In genomic region chr4:10160280-10160856, GRCh38 we compare ENCODE assay signal across 1 cellular context.
TF ChIP-seq lines count a peak whose summit lies in the region.

No MANE protein-coding gene starts in this region.

TF ChIP-seq in K562, 482 proteins besides CTCF, POLR2A, EP300 and RAD21 (continued from another document and continues in another):
- TF ChIP-seq ZNF592 (IDR thresholded peaks at IDR 0.05) (peak; percentile 86), ARID3B (CRISPR knock-in tag; IDR thresholded peaks at IDR 0.05; ENCODE audit: borderline replicate concordance) (no peak), MYNN (IDR thresholded peaks at IDR 0.05) (no peak), MYNN (CRISPR knock-in tag; IDR thresholded peaks at IDR 0.05) (no peak), CC2D1A (IDR thresholded peaks at IDR 0.05) (no peak), CEBPG (CRISPR knock-in tag; IDR thresholded peaks at IDR 0.05) (no peak), CEBPG (tag; conservative IDR thresholded peaks at IDR 0.05 in 1 of 2, IDR thresholded peaks at IDR 0.05 in 1 of 2) (no peak), ZKSCAN3 (CRISPR knock-in tag; IDR thresholded peaks at IDR 0.05) (no peak), WHSC1 (IDR thresholded peaks at IDR 0.05; ENCODE audit: low read length) (no peak), ATF6 (CRISPR knock-in tag; IDR thresholded peaks at IDR 0.05) (no peak), PHF21A (IDR thresholded peaks at IDR 0.05; ENCODE audit: borderline replicate concordance, low read depth) (no peak), STAT5B (CRISPR knock-in tag; IDR thresholded peaks at IDR 0.05) (no peak), CTCFL (IDR thresholded peaks at IDR 0.05; ENCODE audit: borderline replicate concordance, insufficient read depth, low read depth, low read length, poor library complexity, severe bottlenecking) (no peak), SIN3A (IDR thresholded peaks at IDR 0.05; ENCODE audit: borderline replicate concordance in 2 of 2, control insufficient read depth in 1 of 2, low read depth in 2 of 2, low read length in 2 of 2) (no peak), L3MBTL2 (IDR thresholded peaks at IDR 0.05) (peak; percentile 54), MGA (IDR thresholded peaks at IDR 0.05) (peak; percentile 48; the same call in 1 of the 2 replicates), ELK1 (CRISPR knock-in tag; IDR thresholded peaks at IDR 0.05) (no peak), ZBTB49 (CRISPR knock-in tag; IDR thresholded peaks at IDR 0.05; ENCODE audit: borderline replicate concordance) (no peak), POLR3A (IDR thresholded peaks at IDR 0.05; ENCODE audit: borderline replicate concordance, extremely low read depth, insufficient read depth, insufficient read length) (no peak), ZHX1 (conservative IDR thresholded peaks at IDR 0.05; ENCODE audit: low read length) (no peak), CBX2 (IDR thresholded peaks at IDR 0.05; ENCODE audit: insufficient read depth, low read length, poor library complexity, severe bottlenecking) (no peak)
